In genomic region chr1:226436855-226437491, GRCh38 we compare ENCODE assay signal across 13 cellular contexts. TPM values are rescaled to one million over a fixed set of nuclear protein-coding genes. Genes with fewer than 3 reads are reported as not detected.
DNase-seq lines count a peak whose midpoint lies in the region; ATAC-seq and TF ChIP-seq lines count a peak whose summit lies in the region.
"Had no signal": no experiment of that assay in that cellular context is flagged by ENCODE, and none has a peak within 500 bp of the region (broad histone marks: within the 10 kb centered on the region; RNA-seq: fewer than 3 reads in every experiment).

No MANE protein-coding gene starts in this region.

- ATAC-seq in GM19397 (IDR thresholded peaks at IDR 0.05; ENCODE audit: unreplicated experiment), result peak; percentile 58
- ATAC-seq in stimulated activated memory B cell treated with anti-CD40 and anti-IgM and Interleukin-4, amounts not matched to agents 10 μg/mL and 1 μg/mL and 100 μg/mL, for 72 hours, result peak; percentile 95
- no peak for ATAC-seq in foreskin keratinocyte

- H3K27ac ChIP-seq in foreskin keratinocyte, result no peak overlapping the region
- H3K27ac ChIP-seq: left ventricle myocardium inferior, thoracic aorta had no signal

- H3K36me3 Mint-ChIP-seq in stimulated activated memory B cell treated with anti-CD40 and anti-IgM and Interleukin-4, amounts not matched to agents 10 μg/mL and 1 μg/mL and 100 μg/mL, for 72 hours, result no peaks in the 10 kb centered on the region
- H3K36me3 Mint-ChIP-seq: activated naive CD8-positive, alpha-beta T cell treated with anti-CD3 and anti-CD28 coated beads, Interleukin-2, amount 10 ng/mL, durations not matched to agents 7 days and 5 days had no signal

- no peaks in the 10 kb centered on the region for H3K27me3 Mint-ChIP-seq in stimulated activated memory B cell treated with anti-CD40 and anti-IgM and Interleukin-4, amounts not matched to agents 10 μg/mL and 1 μg/mL and 100 μg/mL, for 72 hours

- no peaks in the 10 kb centered on the region for H3K9me3 Mint-ChIP-seq in stimulated activated memory B cell treated with anti-CD40 and anti-IgM and Interleukin-4, amounts not matched to agents 10 μg/mL and 1 μg/mL and 100 μg/mL, for 72 hours

- peak overlapping the region; percentile 70 for H3K27ac Mint-ChIP-seq in stimulated activated memory B cell treated with anti-CD40 and anti-IgM and Interleukin-4, amounts not matched to agents 10 μg/mL and 1 μg/mL and 100 μg/mL, for 72 hours
- H3K27ac Mint-ChIP-seq: activated CD4-positive, alpha-beta T cell treated with anti-CD3 and anti-CD28 coated beads, Interleukin-2, amount 10 ng/mL, durations not matched to agents 24 days and 14 days; activated naive CD8-positive, alpha-beta T cell treated with anti-CD3 and anti-CD28 coated beads, Interleukin-2, amount 10 ng/mL, durations not matched to agents 7 days and 5 days had no signal

- no peaks in the 10 kb centered on the region for H3K4me1 ChIP-seq in foreskin keratinocyte
- H3K4me1 ChIP-seq: left ventricle myocardium inferior had no signal

- TF ChIP-seq CTCF in foreskin keratinocyte (conservative IDR thresholded peaks at IDR 0.05), result no peak

- DNase-seq in NCI-H187 treated with DMSO at 0.1 percent for 48 hours (lab: John Stamatoyannopoulos, UW), result peak; percentile 61
- peak; percentile 3 for DNase-seq in SHP77 treated with DMSO at 0.1 percent for 48 hours (lab: John Stamatoyannopoulos, UW)
- DNase-seq in activated CD4-positive, CD25-positive, alpha-beta regulatory T cell treated with anti-CD3 and anti-CD28 coated beads, Interleukin-2, amount 50 U/mL, for 72 hours, result no peak
- DNase-seq in activated T-cell treated with anti-CD3 and anti-CD28 coated beads, Interleukin-2, amount 50 U/mL, for 48 hours, result no peak
- no peak for DNase-seq in foreskin keratinocyte
- DNase-seq: activated CD4-positive, alpha-beta T cell treated with anti-CD3 and anti-CD28 coated beads, Interleukin-2, amount 10 ng/mL, durations not matched to agents 24 days and 14 days; activated naive CD8-positive, alpha-beta T cell treated with anti-CD3 and anti-CD28 coated beads, Interleukin-2, amount 10 ng/mL, durations not matched to agents 7 days and 5 days; GOT3; left ventricle myocardium inferior; stimulated activated CD4-positive, alpha-beta T cell treated with anti-CD3 and anti-CD28 coated beads, Interleukin-4, amount 100 ng/mL, for 1 hour had no signal

- no peak overlapping the region for H3K4me3 Mint-ChIP-seq in stimulated activated memory B cell treated with anti-CD40 and anti-IgM and Interleukin-4, amounts not matched to agents 10 μg/mL and 1 μg/mL and 100 μg/mL, for 72 hours
- H3K4me3 Mint-ChIP-seq: activated CD4-positive, alpha-beta T cell treated with anti-CD3 and anti-CD28 coated beads, Interleukin-2, amount 10 ng/mL, durations not matched to agents 24 days and 14 days; activated naive CD8-positive, alpha-beta T cell treated with anti-CD3 and anti-CD28 coated beads, Interleukin-2, amount 10 ng/mL, durations not matched to agents 7 days and 5 days had no signal

- peaks cover 31% of the 10 kb centered on the region for H3K4me1 Mint-ChIP-seq in stimulated activated memory B cell treated with anti-CD40 and anti-IgM and Interleukin-4, amounts not matched to agents 10 μg/mL and 1 μg/mL and 100 μg/mL, for 72 hours
- H3K4me1 Mint-ChIP-seq: activated CD4-positive, alpha-beta T cell treated with anti-CD3 and anti-CD28 coated beads, Interleukin-2, amount 10 ng/mL, durations not matched to agents 24 days and 14 days; activated naive CD8-positive, alpha-beta T cell treated with anti-CD3 and anti-CD28 coated beads, Interleukin-2, amount 10 ng/mL, durations not matched to agents 7 days and 5 days had no signal

- H3K27me3 ChIP-seq in foreskin keratinocyte, result peaks cover 43% of the 10 kb centered on the region

RNA-seq across cellular contexts. Expression of gene PARP1, which starts 29.1 kb away (rescaled TPM):
- total RNA-seq in foreskin keratinocyte, result 114 and 122 TPM in 2 replicates
- 56.7 and 64.6 TPM in 2 replicates for polyA plus RNA-seq in foreskin keratinocyte

Comparison
In these comparisons a context has a peak if more than half of its experiments do, and no peak if none do; other contexts are left out.
1. DNase-seq: peak in NCI-H187 treated with DMSO at 0.1 percent for 48 hours (single experiment) and SHP77 treated with DMSO at 0.1 percent for 48 hours (single experiment); none in activated CD4-positive, CD25-positive, alpha-beta regulatory T cell treated with anti-CD3 and anti-CD28 coated beads, Interleukin-2, amount 50 U/mL, for 72 hours (single experiment), activated T-cell treated with anti-CD3 and anti-CD28 coated beads, Interleukin-2, amount 50 U/mL, for 48 hours (0 of 2) and foreskin keratinocyte (0 of 2).